In the genomic region with DNA sequence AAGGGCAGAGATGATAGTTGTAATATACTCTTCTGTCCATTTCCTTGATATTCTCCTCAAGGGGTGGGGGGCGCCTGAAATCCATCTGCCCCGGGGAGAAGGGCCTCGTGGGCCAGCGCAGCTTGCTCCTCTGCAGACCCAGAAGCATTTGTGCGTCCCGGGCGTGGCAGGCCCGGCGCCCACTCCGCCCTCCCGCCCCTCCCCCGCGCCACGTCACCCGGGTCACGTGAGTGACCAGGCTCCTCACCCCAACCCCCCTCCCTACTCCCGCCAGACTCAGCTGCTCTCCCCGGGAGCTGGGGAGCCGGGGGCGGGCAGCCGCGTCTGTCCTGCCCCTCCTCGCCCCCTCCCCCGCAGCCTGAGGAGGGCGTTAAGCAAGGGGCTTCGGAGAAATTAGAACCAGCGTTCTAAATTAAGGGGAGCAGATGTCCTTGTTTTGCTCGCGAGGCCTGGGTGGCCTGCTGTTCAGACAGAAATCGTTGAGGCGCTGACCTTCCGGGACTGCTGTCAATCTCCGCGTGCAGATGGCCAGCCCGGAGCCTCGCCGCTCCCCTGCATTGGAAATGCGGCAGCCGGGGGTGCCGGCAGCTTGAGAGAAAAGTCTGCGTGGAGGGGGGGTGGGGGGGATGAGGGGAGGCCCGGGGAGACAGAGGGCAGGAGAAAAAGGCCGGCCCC, we compare ENCODE assay signal across 1 cellular context.
TF ChIP-seq lines count a peak whose summit lies in the region.

No MANE protein-coding gene starts in this region.

TF ChIP-seq in K562, 482 proteins besides CTCF, POLR2A, EP300 and RAD21 (continued from another document and continues in another):
- no peak for TF ChIP-seq RERE (CRISPR knock-in tag; IDR thresholded peaks at IDR 0.05; ENCODE audit: borderline replicate concordance)
- TF ChIP-seq CREM (IDR thresholded peaks at IDR 0.05; ENCODE audit: low read depth) = peak; percentile 87
- no peak for TF ChIP-seq PRMT5 (CRISPR knock-in tag; IDR thresholded peaks at IDR 0.05)
- no peak for TF ChIP-seq HLTF (IDR thresholded peaks at IDR 0.05)
- TF ChIP-seq, protein P1, sequence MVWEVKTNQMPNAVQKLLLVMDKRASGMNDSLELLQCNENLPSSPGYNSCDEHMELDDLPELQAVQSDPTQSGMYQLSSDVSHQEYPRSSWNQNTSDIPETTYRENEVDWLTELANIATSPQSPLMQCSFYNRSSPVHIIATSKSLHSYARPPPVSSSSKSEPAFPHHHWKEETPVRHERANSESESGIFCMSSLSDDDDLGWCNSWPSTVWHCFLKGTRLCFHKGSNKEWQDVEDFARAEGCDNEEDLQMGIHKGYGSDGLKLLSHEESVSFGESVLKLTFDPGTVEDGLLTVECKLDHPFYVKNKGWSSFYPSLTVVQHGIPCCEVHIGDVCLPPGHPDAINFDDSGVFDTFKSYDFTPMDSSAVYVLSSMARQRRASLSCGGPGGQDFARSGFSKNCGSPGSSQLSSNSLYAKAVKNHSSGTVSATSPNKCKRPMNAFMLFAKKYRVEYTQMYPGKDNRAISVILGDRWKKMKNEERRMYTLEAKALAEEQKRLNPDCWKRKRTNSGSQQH (CRISPR knock-in tag; IDR thresholded peaks at IDR 0.05) = no peak
- no peak for TF ChIP-seq PREB (CRISPR knock-in tag; IDR thresholded peaks at IDR 0.05)
- TF ChIP-seq, protein P2, sequence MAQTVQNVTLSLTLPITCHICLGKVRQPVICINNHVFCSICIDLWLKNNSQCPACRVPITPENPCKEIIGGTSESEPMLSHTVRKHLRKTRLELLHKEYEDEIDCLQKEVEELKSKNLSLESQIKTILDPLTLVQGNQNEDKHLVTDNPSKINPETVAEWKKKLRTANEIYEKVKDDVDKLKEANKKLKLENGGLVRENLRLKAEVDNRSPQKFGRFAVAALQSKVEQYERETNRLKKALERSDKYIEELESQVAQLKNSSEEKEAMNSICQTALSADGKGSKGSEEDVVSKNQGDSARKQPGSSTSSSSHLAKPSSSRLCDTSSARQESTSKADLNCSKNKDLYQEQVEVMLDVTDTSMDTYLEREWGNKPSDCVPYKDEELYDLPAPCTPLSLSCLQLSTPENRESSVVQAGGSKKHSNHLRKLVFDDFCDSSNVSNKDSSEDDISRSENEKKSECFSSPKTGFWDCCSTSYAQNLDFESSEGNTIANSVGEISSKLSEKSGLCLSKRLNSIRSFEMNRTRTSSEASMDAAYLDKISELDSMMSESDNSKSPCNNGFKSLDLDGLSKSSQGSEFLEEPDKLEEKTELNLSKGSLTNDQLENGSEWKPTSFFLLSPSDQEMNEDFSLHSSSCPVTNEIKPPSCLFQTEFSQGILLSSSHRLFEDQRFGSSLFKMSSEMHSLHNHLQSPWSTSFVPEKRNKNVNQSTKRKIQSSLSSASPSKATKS (CRISPR knock-in tag; IDR thresholded peaks at IDR 0.05) = no peak
- no peak for TF ChIP-seq HDAC1 (IDR thresholded peaks at IDR 0.05)
- TF ChIP-seq ELF1 (tag; IDR thresholded peaks at IDR 0.05) = no peak
- no peak for TF ChIP-seq ZNF184 (CRISPR knock-in tag; IDR thresholded peaks at IDR 0.05)
- TF ChIP-seq E2F8 (IDR thresholded peaks at IDR 0.05; ENCODE audit: low read depth, partially characterized antibody) = no peak
- no peak for TF ChIP-seq ZNF12 (CRISPR knock-in tag; IDR thresholded peaks at IDR 0.05)
- TF ChIP-seq RFX7 (CRISPR knock-in tag; IDR thresholded peaks at IDR 0.05) = no peak
- no peak for TF ChIP-seq ZNF444 (CRISPR knock-in tag; IDR thresholded peaks at IDR 0.05)
- TF ChIP-seq CEBPG (CRISPR knock-in tag; IDR thresholded peaks at IDR 0.05) = no peak
- no peak for TF ChIP-seq CEBPG (tag; conservative IDR thresholded peaks at IDR 0.05 in 1 of 2, IDR thresholded peaks at IDR 0.05 in 1 of 2)
- peak; percentile 71 for TF ChIP-seq FOSL1 (tag; conservative IDR thresholded peaks at IDR 0.05)
- TF ChIP-seq XRCC3 (IDR thresholded peaks at IDR 0.05) = no peak
- no peak for TF ChIP-seq SMARCA5 (IDR thresholded peaks at IDR 0.05)
- TF ChIP-seq NONO (IDR thresholded peaks at IDR 0.05; ENCODE audit: low read depth in 2 of 2, low read length in 1 of 2) = no peak
- TF ChIP-seq, protein P3, sequence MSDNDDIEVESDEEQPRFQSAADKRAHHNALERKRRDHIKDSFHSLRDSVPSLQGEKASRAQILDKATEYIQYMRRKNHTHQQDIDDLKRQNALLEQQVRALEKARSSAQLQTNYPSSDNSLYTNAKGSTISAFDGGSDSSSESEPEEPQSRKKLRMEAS (CRISPR knock-in tag; IDR thresholded peaks at IDR 0.05) = no peak
- no peak for TF ChIP-seq SETDB1 (IDR thresholded peaks at IDR 0.05; ENCODE audit: low read length)
- TF ChIP-seq CXXC5 (CRISPR knock-in tag; IDR thresholded peaks at IDR 0.05) = peak; percentile 52
- TF ChIP-seq XRCC5 (IDR thresholded peaks at IDR 0.05; ENCODE audit: low read depth, low read length) = no peak
- TF ChIP-seq CBX1 (IDR thresholded peaks at IDR 0.05; ENCODE audit: low read depth) = no peak
- TF ChIP-seq, protein P4, sequence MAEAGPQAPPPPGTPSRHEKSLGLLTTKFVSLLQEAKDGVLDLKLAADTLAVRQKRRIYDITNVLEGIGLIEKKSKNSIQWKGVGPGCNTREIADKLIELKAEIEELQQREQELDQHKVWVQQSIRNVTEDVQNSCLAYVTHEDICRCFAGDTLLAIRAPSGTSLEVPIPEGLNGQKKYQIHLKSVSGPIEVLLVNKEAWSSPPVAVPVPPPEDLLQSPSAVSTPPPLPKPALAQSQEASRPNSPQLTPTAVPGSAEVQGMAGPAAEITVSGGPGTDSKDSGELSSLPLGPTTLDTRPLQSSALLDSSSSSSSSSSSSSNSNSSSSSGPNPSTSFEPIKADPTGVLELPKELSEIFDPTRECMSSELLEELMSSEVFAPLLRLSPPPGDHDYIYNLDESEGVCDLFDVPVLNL (CRISPR knock-in tag; IDR thresholded peaks at IDR 0.05; ENCODE audit: low read depth) = no peak
- 0 out of 2 replicates have a peak, but pooled peaks have one; percentile 24 for TF ChIP-seq SMARCA4 (IDR thresholded peaks at IDR 0.05)
- TF ChIP-seq HMG20A (CRISPR knock-in tag; conservative IDR thresholded peaks at IDR 0.05) = no peak
- TF ChIP-seq SREBF1 (IDR thresholded peaks at IDR 0.05; ENCODE audit: borderline replicate concordance, low read depth, low read length) = no peak
- TF ChIP-seq KAT7 (CRISPR knock-in tag; IDR thresholded peaks at IDR 0.05; ENCODE audit: borderline replicate concordance) = no peak
- no peak for TF ChIP-seq SMARCB1 (IDR thresholded peaks at IDR 0.05; ENCODE audit: insufficient read length, low read depth)
- no peak for TF ChIP-seq SP1 (CRISPR knock-in tag; IDR thresholded peaks at IDR 0.05)
- TF ChIP-seq MNT (conservative IDR thresholded peaks at IDR 0.05) = no peak
- no peak for TF ChIP-seq ZNF253 (CRISPR knock-in tag; conservative IDR thresholded peaks at IDR 0.05)
- TF ChIP-seq NKRF (IDR thresholded peaks at IDR 0.05; ENCODE audit: borderline replicate concordance) = no peak
- TF ChIP-seq PCBP1 (IDR thresholded peaks at IDR 0.05; ENCODE audit: low read depth, low read length, poor library complexity, severe bottlenecking) = no peak
- no peak for TF ChIP-seq ZNF280A (IDR thresholded peaks at IDR 0.05; ENCODE audit: low read depth, partially characterized antibody)
- TF ChIP-seq PHB2 (IDR thresholded peaks at IDR 0.05; ENCODE audit: low read depth) = no peak
- no peak for TF ChIP-seq KAT8 (IDR thresholded peaks at IDR 0.05; ENCODE audit: low read depth)
- no peak for TF ChIP-seq FOXK1 (CRISPR knock-in tag; IDR thresholded peaks at IDR 0.05; ENCODE audit: borderline replicate concordance)
